ENCODE assay signal across 8 cellular contexts in the genomic region with DNA sequence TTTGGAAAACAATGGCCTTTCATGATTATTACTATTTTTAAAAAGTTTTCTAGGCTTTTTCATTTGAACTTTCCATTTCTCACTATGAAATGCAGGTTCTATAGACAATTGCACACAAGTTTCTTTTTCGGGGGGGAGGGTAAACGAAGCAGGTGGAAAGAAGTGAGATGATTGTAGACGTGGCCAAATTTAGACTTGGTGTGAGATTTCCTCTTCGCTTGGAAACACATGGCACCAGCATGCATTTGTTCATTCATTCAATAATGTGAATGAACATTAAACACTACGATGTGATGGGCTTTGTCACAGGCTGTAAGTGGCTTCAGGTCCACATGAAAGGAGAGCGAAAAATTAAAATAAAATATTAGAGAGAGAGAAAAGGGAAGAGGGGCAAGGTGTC. TPM values are rescaled to one million over a fixed set of nuclear protein-coding genes. Genes with fewer than 3 reads are reported as not detected.
DNase-seq lines count a peak whose midpoint lies in the region; ATAC-seq lines count a peak whose summit lies in the region.

No MANE protein-coding gene starts in this region.

- no peaks in the 10 kb centered on the region for H3K9me3 Mint-ChIP-seq in activated T-helper 2 cell treated with anti-CD3 and anti-CD28 coated beads, Interferon-gamma antibody, Interleukin-2, Interleukin-4, amounts not matched to agents 10 μg/mL and 5 μg/mL and 100 μg/mL, durations not matched to agents 14 hours and 24 hours and 36 hours

- peak overlapping the region; percentile 81 for H3K27ac Mint-ChIP-seq in activated T-helper 2 cell treated with anti-CD3 and anti-CD28 coated beads, Interferon-gamma antibody, Interleukin-2, Interleukin-4, amounts not matched to agents 10 μg/mL and 5 μg/mL and 100 μg/mL, durations not matched to agents 14 hours and 24 hours and 36 hours

- H3K18ac ChIP-seq in mesendoderm (ENCODE audit: low read length) = no peak overlapping the region

- peak overlapping the region; percentile 44 for H3K9ac ChIP-seq in mesendoderm (ENCODE audit: low read length)

- peak overlapping the region; percentile 91 for H3K27ac ChIP-seq in mesendoderm (ENCODE audit: low read depth, low read length)

- peaks cover 6% of the 10 kb centered on the region for H3K4me1 ChIP-seq in mesendoderm (ENCODE audit: control insufficient read depth, low read depth, low read length)

- H3K36me3 Mint-ChIP-seq in activated T-helper 2 cell treated with anti-CD3 and anti-CD28 coated beads, Interferon-gamma antibody, Interleukin-2, Interleukin-4, amounts not matched to agents 10 μg/mL and 5 μg/mL and 100 μg/mL, durations not matched to agents 14 hours and 24 hours and 36 hours (ENCODE audit: low read depth) = no peaks in the 10 kb centered on the region

- peak overlapping the region; percentile 44 for H3K56ac ChIP-seq in mesendoderm (ENCODE audit: low read length)

- H3K79me1 ChIP-seq in mesendoderm (ENCODE audit: low read length) = no peaks in the 10 kb centered on the region

- H3K4me3 Mint-ChIP-seq in activated T-helper 2 cell treated with anti-CD3 and anti-CD28 coated beads, Interferon-gamma antibody, Interleukin-2, Interleukin-4, amounts not matched to agents 10 μg/mL and 5 μg/mL and 100 μg/mL, durations not matched to agents 14 hours and 24 hours and 36 hours (ENCODE audit: low read depth) = peak overlapping the region; percentile 78

- H4K5ac ChIP-seq in mesendoderm (ENCODE audit: low read length) = no peak overlapping the region

- H3K79me2 ChIP-seq in mesendoderm (ENCODE audit: control insufficient read depth, insufficient read depth, low read length) = no peaks in the 10 kb centered on the region

- H3K4me1 Mint-ChIP-seq in activated T-helper 2 cell treated with anti-CD3 and anti-CD28 coated beads, Interferon-gamma antibody, Interleukin-2, Interleukin-4, amounts not matched to agents 10 μg/mL and 5 μg/mL and 100 μg/mL, durations not matched to agents 14 hours and 24 hours and 36 hours (ENCODE audit: low read depth) = peaks cover 33% of the 10 kb centered on the region

- no CpG with 5 or more reads among the region's 6 CpGs for WGBS in mesendoderm (ENCODE audit: extremely low coverage, insufficient coverage, low lambda C conversion rate)

- H2BK5ac ChIP-seq in mesendoderm (ENCODE audit: low read length) = no peak overlapping the region

- ATAC-seq in HG02840 (IDR thresholded peaks at IDR 0.05; ENCODE audit: low FRiP score, unreplicated experiment) = peak; percentile 7
- ATAC-seq in left colon = no peak

- intact Hi-C loops in activated T-helper 2 cell treated with anti-CD3 and anti-CD28 coated beads, Interferon-gamma antibody, Interleukin-2, Interleukin-4, amounts not matched to agents 10 μg/mL and 5 μg/mL and 100 μg/mL, durations not matched to agents 14 hours and 24 hours and 36 hours (cut with micrococcal nuclease) = loop anchor here (2.0 to 10.0 kb wide), 4 partner anchors 42 to 1244 kb away; partner anchors contain the start of gene ZBTB20
- intact Hi-C loops in left colon (cut with DNase I, micrococcal nuclease) = no loop called here

- H3K27me3 Mint-ChIP-seq in activated T-helper 2 cell treated with anti-CD3 and anti-CD28 coated beads, Interferon-gamma antibody, Interleukin-2, Interleukin-4, amounts not matched to agents 10 μg/mL and 5 μg/mL and 100 μg/mL, durations not matched to agents 14 hours and 24 hours and 36 hours (ENCODE audit: low read depth) = peaks cover 6% of the 10 kb centered on the region

- H3K27me3 ChIP-seq in mesendoderm (ENCODE audit: insufficient read depth, low read length, poor library complexity) = no peaks in the 10 kb centered on the region

- no peak overlapping the region for H2AK5ac ChIP-seq in mesendoderm (ENCODE audit: low read length)

- no peak overlapping the region for H2BK15ac ChIP-seq in mesendoderm (replicated peaks; ENCODE audit: low read depth)

- no peak overlapping the region for H3K4me3 ChIP-seq in mesendoderm (ENCODE audit: low read length)

- H3K4me2 ChIP-seq in mesendoderm (ENCODE audit: low read length) = no peak overlapping the region

- no peak overlapping the region for H4K8ac ChIP-seq in mesendoderm (ENCODE audit: low read depth, low read length)

- H2BK120ac ChIP-seq in mesendoderm (ENCODE audit: low read depth, low read length) = no peak overlapping the region

- H3K4ac ChIP-seq in mesendoderm (ENCODE audit: low read depth, low read length) = peak overlapping the region; percentile 4

- peak; percentile 32 for DNase-seq in NCI-H2171 treated with DMSO at 0.1 percent for 48 hours (lab: John Stamatoyannopoulos, UW)
- DNase-seq in NCI-H2171 (lab: John Stamatoyannopoulos, UW) = no peak
- no peak for DNase-seq in activated T-helper 2 cell treated with anti-CD3 and anti-CD28 coated beads, Interferon-gamma antibody, Interleukin-2, Interleukin-4, amounts not matched to agents 10 μg/mL and 5 μg/mL and 100 μg/mL, durations not matched to agents 14 hours and 24 hours and 36 hours (ENCODE audit: low spot score)
- no peak for DNase-seq in mesendoderm
- DNase-seq in ecto neural progenitor cell (ENCODE audit: low spot score) = no peak
- DNase-seq in left colon = no peak
- DNase-seq in activated CD4-positive, alpha-beta T cell treated with anti-CD3 and anti-CD28 coated beads, Interleukin-2, amount 50 U/mL, for 1 hour = no peak

- H3K23ac ChIP-seq in mesendoderm (ENCODE audit: low read length) = no peak overlapping the region

- H3K36me3 ChIP-seq in mesendoderm (ENCODE audit: control insufficient read depth, insufficient read depth, low read length) = no peaks in the 10 kb centered on the region

RNA-seq across cellular contexts. Expression of gene GAP43, which starts 35.9 kb away (rescaled TPM):
- total RNA-seq in activated T-helper 2 cell treated with anti-CD3 and anti-CD28 coated beads, Interferon-gamma antibody, Interleukin-2, Interleukin-4, amounts not matched to agents 10 μg/mL and 5 μg/mL and 100 μg/mL, durations not matched to agents 14 hours and 24 hours and 36 hours = not detected in 2 replicates
- polyA plus RNA-seq in mesendoderm (2013, experiment 1 of 2) = 76.5 TPM
- polyA plus RNA-seq in mesendoderm (2013, experiment 2 of 2) = 76.4 TPM
- 1 to 10 TPM in 1 of 2 donors, under 1 TPM in 1; 0.61 to 2.1 TPM for total RNA-seq in left colon
